In genomic region chr2:10242451-10242850, GRCh38 we compare ENCODE assay signal across 17 cellular contexts.
"Had no signal": no experiment of that assay in that cellular context is flagged by ENCODE, and none has a peak within 500 bp of the region (broad histone marks: within the 10 kb centered on the region; RNA-seq: fewer than 3 reads in every experiment).

No MANE protein-coding gene starts in this region.

- H3K27me3 ChIP-seq: cardiac muscle cell, thyroid gland had no signal

- DNase-seq: activated CD4-positive, alpha-beta T cell treated with anti-CD3 and anti-CD28 coated beads for 4 hours; activated CD4-positive, alpha-beta T cell treated with anti-CD3 and anti-CD28 coated beads, Interleukin-2, amount 50 U/mL, for 48 hours; activated CD4-positive, CD25-positive, alpha-beta regulatory T cell; activated effector memory CD4-positive, alpha-beta T cell treated with anti-CD3 and anti-CD28 coated beads, Interleukin-2, amount 50 U/mL, for 16 hours; activated naive CD4-positive, alpha-beta T cell treated with anti-CD3 and anti-CD28 coated beads, Interleukin-2, amount 10 ng/mL, durations not matched to agents 7 days and 5 days; amygdala; foreskin fibroblast; mammary epithelial cell; stimulated activated CD4-positive, alpha-beta T cell treated with anti-CD3 and anti-CD28 coated beads, Interleukin-4, amount 100 ng/mL, for 4 hours; substantia nigra; T-cell; thyroid gland had no signal

- H3K9me3 Mint-ChIP-seq: activated naive CD4-positive, alpha-beta T cell treated with anti-CD3 and anti-CD28 coated beads, Interleukin-2, amount 10 ng/mL, durations not matched to agents 7 days and 5 days; mesothelial cell of epicardium; nephron; stimulated activated naive CD8-positive, alpha-beta T cell treated with anti-CD3 and anti-CD28 coated beads, Interleukin-15, Interleukin-2, amounts not matched to agents 100 ng/mL and 50 ng/mL, for 24 hours; T-cell had no signal

- H3K4me3 Mint-ChIP-seq: activated naive CD4-positive, alpha-beta T cell treated with anti-CD3 and anti-CD28 coated beads, Interleukin-2, amount 10 ng/mL, durations not matched to agents 7 days and 5 days; mesothelial cell of epicardium; nephron; stimulated activated naive CD8-positive, alpha-beta T cell treated with anti-CD3 and anti-CD28 coated beads, Interleukin-15, Interleukin-2, amounts not matched to agents 100 ng/mL and 50 ng/mL, for 24 hours; T-cell had no signal

- H3K36me3 Mint-ChIP-seq: activated naive CD4-positive, alpha-beta T cell treated with anti-CD3 and anti-CD28 coated beads, Interleukin-2, amount 10 ng/mL, durations not matched to agents 7 days and 5 days; mesothelial cell of epicardium; T-cell had no signal

- H3K4me1 ChIP-seq: thyroid gland had no signal

- H3K36me3 ChIP-seq: cardiac muscle cell, thyroid gland had no signal

- H3K9me3 ChIP-seq: thyroid gland had no signal

- H3K27ac ChIP-seq: cardiac muscle cell, thyroid gland had no signal

- ATAC-seq: left lobe of liver, T-cell had no signal

- H3K4me1 Mint-ChIP-seq: activated naive CD4-positive, alpha-beta T cell treated with anti-CD3 and anti-CD28 coated beads, Interleukin-2, amount 10 ng/mL, durations not matched to agents 7 days and 5 days; mesothelial cell of epicardium; nephron; T-cell had no signal

- H3K27me3 Mint-ChIP-seq: stimulated activated naive CD8-positive, alpha-beta T cell treated with anti-CD3 and anti-CD28 coated beads, Interleukin-15, Interleukin-2, amounts not matched to agents 100 ng/mL and 50 ng/mL, for 24 hours had no signal

- H3K27ac Mint-ChIP-seq: activated naive CD4-positive, alpha-beta T cell treated with anti-CD3 and anti-CD28 coated beads, Interleukin-2, amount 10 ng/mL, durations not matched to agents 7 days and 5 days; mesothelial cell of epicardium; nephron; stimulated activated naive CD8-positive, alpha-beta T cell treated with anti-CD3 and anti-CD28 coated beads, Interleukin-15, Interleukin-2, amounts not matched to agents 100 ng/mL and 50 ng/mL, for 24 hours; T-cell had no signal

- H3K4me3 ChIP-seq: cardiac muscle cell, thyroid gland had no signal
